In the genomic region with DNA sequence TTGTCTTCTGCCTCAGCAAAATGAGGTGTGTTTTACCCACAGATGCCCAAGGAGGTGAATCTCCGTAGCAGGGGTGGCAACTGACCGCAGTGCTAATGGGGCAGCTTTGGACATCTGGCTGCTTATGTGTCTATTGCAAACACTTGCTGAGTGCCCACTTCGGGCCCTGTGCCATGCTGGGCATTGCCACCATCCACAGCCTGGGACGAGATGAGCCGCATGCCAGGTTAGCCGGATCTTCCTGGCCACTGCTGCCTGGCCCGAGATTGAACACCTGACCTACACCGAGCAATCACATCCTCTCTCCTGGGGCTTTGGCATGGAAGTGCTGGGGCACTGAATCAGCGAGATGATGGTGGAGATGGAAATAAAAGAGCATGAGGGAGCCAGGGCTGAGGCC, we compare ENCODE assay signal across 29 cellular contexts.
"Had no signal": no experiment of that assay in that cellular context is flagged by ENCODE, and none has a peak within 500 bp of the region (broad histone marks: within the 10 kb centered on the region; RNA-seq: fewer than 3 reads in every experiment).

No MANE protein-coding gene starts in this region.

- DNase-seq: activated CD4-positive, alpha-beta memory T cell treated with anti-CD3 and anti-CD28 coated beads for 36 hours; activated CD4-positive, alpha-beta T cell treated with anti-CD3 and anti-CD28 coated beads, Interleukin-2, amount 10 ng/mL, durations not matched to agents 7 days and 5 days; activated CD4-positive, CD25-positive, alpha-beta regulatory T cell; activated naive CD4-positive, alpha-beta T cell treated with Interleukin-2 at 50 U/mL for 16 hours; activated naive CD8-positive, alpha-beta T cell treated with anti-CD3 and anti-CD28 coated beads, Interleukin-2, amount 50 U/mL, for 24 hours; activated T-cell treated with anti-CD3 and anti-CD28 coated beads for 4 hours; activated T-cell treated with anti-CD3 and anti-CD28 coated beads, Interleukin-2, amount 50 U/mL, for 72 hours; amniotic stem cell; body of pancreas; central memory CD4-positive, alpha-beta T cell; MG63; MV-4-11; NCI-H1092 treated with DMSO at 0.1 percent for 48 hours; NCI-H1417 treated with DMSO at 0.1 percent for 48 hours; NCI-H1694; NCI-H2029; NCI-H524; NCI-H748 treated with DMSO at 0.1 percent for 48 hours; NK-92 treated with Interleukin-12 subunit alpha and Interleukin-12 subunit beta, amount 100 ng/mL, for 24 hours; OCI-M1; Right ventricle myocardium superior; SJCRH30; SK-N-SH; T-helper 1 cell had no signal

- H3K36me3 Mint-ChIP-seq: activated CD4-positive, alpha-beta memory T cell treated with anti-CD3 and anti-CD28 coated beads for 36 hours had no signal

- H3K27me3 Mint-ChIP-seq: activated CD4-positive, alpha-beta T cell treated with anti-CD3 and anti-CD28 coated beads, Interleukin-2, amount 10 ng/mL, durations not matched to agents 7 days and 5 days had no signal

- H3K27ac Mint-ChIP-seq: activated CD4-positive, alpha-beta memory T cell treated with anti-CD3 and anti-CD28 coated beads for 36 hours; activated CD4-positive, alpha-beta T cell treated with anti-CD3 and anti-CD28 coated beads, Interleukin-2, amount 10 ng/mL, durations not matched to agents 7 days and 5 days; activated naive CD4-positive, alpha-beta T cell treated with anti-CD3 and anti-CD28 coated beads, Interleukin-2, amount 50 U/mL, for 72 hours; activated naive CD8-positive, alpha-beta T cell treated with anti-CD3 and anti-CD28 coated beads, Interleukin-2, amount 50 U/mL, for 24 hours; activated T-cell treated with anti-CD3 and anti-CD28 coated beads, Interleukin-2, amount 50 U/mL, for 72 hours had no signal

- H3K27ac ChIP-seq: ascending aorta, body of pancreas, RWPE1, SJCRH30, VCaP had no signal

- H3K4me3 Mint-ChIP-seq: activated CD4-positive, alpha-beta memory T cell treated with anti-CD3 and anti-CD28 coated beads for 36 hours; activated CD4-positive, alpha-beta T cell treated with anti-CD3 and anti-CD28 coated beads, Interleukin-2, amount 10 ng/mL, durations not matched to agents 7 days and 5 days; activated naive CD8-positive, alpha-beta T cell treated with anti-CD3 and anti-CD28 coated beads, Interleukin-2, amount 50 U/mL, for 24 hours; activated T-cell treated with anti-CD3 and anti-CD28 coated beads, Interleukin-2, amount 50 U/mL, for 72 hours had no signal

- H3K27me3 ChIP-seq: ascending aorta, body of pancreas, SJCRH30 had no signal

- H3K36me3 ChIP-seq: MG63, SJCRH30 had no signal

- H3K9me3 ChIP-seq: ascending aorta, SJCRH30, SK-N-SH had no signal

- H3K4me1 Mint-ChIP-seq: activated CD4-positive, alpha-beta T cell treated with anti-CD3 and anti-CD28 coated beads, Interleukin-2, amount 10 ng/mL, durations not matched to agents 7 days and 5 days; activated naive CD8-positive, alpha-beta T cell treated with anti-CD3 and anti-CD28 coated beads, Interleukin-2, amount 50 U/mL, for 24 hours had no signal

- H3K4me3 ChIP-seq: ascending aorta, body of pancreas, MG63, SJCRH30 had no signal

- H3K4me1 ChIP-seq: ascending aorta, body of pancreas, SJCRH30 had no signal

- H3K9me3 Mint-ChIP-seq: activated naive CD8-positive, alpha-beta T cell treated with anti-CD3 and anti-CD28 coated beads, Interleukin-2, amount 50 U/mL, for 24 hours had no signal

- ATAC-seq: activated naive CD4-positive, alpha-beta T cell treated with anti-CD3 and anti-CD28 coated beads, Interleukin-2, amount 50 U/mL, for 72 hours; activated naive CD8-positive, alpha-beta T cell treated with anti-CD3 and anti-CD28 coated beads, Interleukin-2, amount 50 U/mL, for 24 hours; activated T-cell treated with anti-CD3 and anti-CD28 coated beads, Interleukin-2, amount 50 U/mL, for 72 hours; body of pancreas; Panc1 had no signal
